1 cellular context compared by ENCODE assay signal in genomic region chr5:98964621-98965020, GRCh38.
TF ChIP-seq lines count a peak whose summit lies in the region.

No MANE protein-coding gene starts in this region.

TF ChIP-seq in GM12891, 5 proteins besides CTCF, POLR2A, EP300 and RAD21 (continued from another document):
- TF ChIP-seq TAF1 (IDR thresholded peaks at IDR 0.05; ENCODE audit: low read depth, low read length), result no peak
